10 cellular contexts compared by ENCODE assay signal in the genomic region with DNA sequence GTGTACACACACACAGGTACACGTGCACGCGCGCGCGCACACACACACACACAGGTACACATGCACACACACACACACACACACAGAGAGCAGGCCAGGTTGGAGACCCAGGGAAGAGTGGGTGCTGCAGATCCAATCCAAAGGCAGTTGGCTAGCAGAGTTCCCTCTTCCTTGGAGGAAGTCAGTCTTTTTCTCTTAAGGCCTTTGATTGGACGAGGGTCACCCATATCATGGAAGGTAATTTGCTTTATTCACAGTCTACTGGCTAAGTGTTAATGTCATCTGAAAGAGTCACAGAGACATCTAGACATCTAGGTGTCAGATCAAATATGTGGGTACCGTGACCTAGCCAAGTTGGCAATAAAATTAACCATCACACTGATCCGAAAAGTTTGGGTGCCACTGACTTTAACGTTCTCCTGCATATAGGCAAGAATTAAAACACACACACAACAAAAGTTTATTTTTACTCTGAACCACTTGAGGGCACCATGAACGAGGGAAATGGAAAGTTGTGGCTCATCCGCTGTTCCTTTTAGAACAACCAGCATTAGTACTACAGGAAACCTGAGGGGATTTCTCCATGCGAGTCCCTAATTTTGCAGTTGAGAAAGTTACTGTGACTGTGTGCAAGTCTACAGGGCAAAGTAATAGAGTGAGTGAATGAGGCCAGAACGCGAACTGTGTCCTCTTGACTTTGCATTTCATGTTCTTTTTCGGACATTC.
DNase-seq lines count a peak whose midpoint lies in the region; ATAC-seq and TF ChIP-seq lines count a peak whose summit lies in the region.
"Had no signal": no experiment of that assay in that cellular context is flagged by ENCODE, and none has a peak within 500 bp of the region (broad histone marks: within the 10 kb centered on the region; RNA-seq: fewer than 3 reads in every experiment).

No MANE protein-coding gene starts in this region.

- H3K79me2 ChIP-seq in OCI-LY7 (ENCODE audit: insufficient read depth, low read depth, low read length) (no peaks in the 10 kb centered on the region), osteoblast (ENCODE audit: insufficient read depth, low read length) (no peaks in the 10 kb centered on the region)

- H3K36me3 Mint-ChIP-seq in activated CD8-positive, alpha-beta T cell treated with anti-CD3 and anti-CD28 coated beads, Interleukin-2, amount 10 ng/mL, durations not matched to agents 7 days and 5 days (ENCODE audit: low read depth), result no peaks in the 10 kb centered on the region

- peaks cover 3% of the 10 kb centered on the region for H3K27me3 Mint-ChIP-seq in activated CD8-positive, alpha-beta T cell treated with anti-CD3 and anti-CD28 coated beads, Interleukin-2, amount 10 ng/mL, durations not matched to agents 7 days and 5 days (ENCODE audit: low read depth)

- H3K36me3 ChIP-seq in OCI-LY7 (ENCODE audit: insufficient read depth, low read length), result no peaks in the 10 kb centered on the region
- no peaks in the 10 kb centered on the region for H3K36me3 ChIP-seq in osteoblast (ENCODE audit: insufficient read depth, low read length)
- H3K36me3 ChIP-seq: adrenal gland had no signal

- TF ChIP-seq CTCF in OCI-LY7 (conservative IDR thresholded peaks at IDR 0.05; ENCODE audit: low read length) (peak; percentile 45), foreskin keratinocyte (conservative IDR thresholded peaks at IDR 0.05) (peak; percentile 58), osteoblast (IDR thresholded peaks at IDR 0.05; ENCODE audit: extremely low read depth, low read depth, low read length) (no peak)

- no TSS peak for BruUV-seq in OCI-LY7 (replicated peaks; lab: Mats Ljungman, UMichigan)

- H3K4me1 ChIP-seq in OCI-LY7 (ENCODE audit: insufficient read depth, low read length, poor library complexity, severe bottlenecking), result no peaks in the 10 kb centered on the region
- peaks cover 6% of the 10 kb centered on the region for H3K4me1 ChIP-seq in foreskin keratinocyte
- no peaks in the 10 kb centered on the region for H3K4me1 ChIP-seq in osteoblast (ENCODE audit: insufficient read depth, low read length)
- H3K4me1 ChIP-seq: adrenal gland had no signal

- no peak overlapping the region for H3K4me3 Mint-ChIP-seq in activated CD8-positive, alpha-beta T cell treated with anti-CD3 and anti-CD28 coated beads, Interleukin-2, amount 10 ng/mL, durations not matched to agents 7 days and 5 days

- no peak overlapping the region for H3K4me3 ChIP-seq in OCI-LY7 (ENCODE audit: low read depth, low read length, poor library complexity, severe bottlenecking)
- H3K4me3 ChIP-seq in osteoblast (ENCODE audit: insufficient read depth, low read length), result no peak overlapping the region
- H3K4me3 ChIP-seq: adrenal gland had no signal

- H3K27me3 ChIP-seq in foreskin keratinocyte (peaks cover 2% of the 10 kb centered on the region), osteoblast (ENCODE audit: insufficient read depth, low read length) (no peaks in the 10 kb centered on the region)
- H3K27me3 ChIP-seq: adrenal gland had no signal

- POLR2A ChIA-PET in OCI-LY7 (lab: Charles Lee), result no interaction called here
- POLR2A ChIA-PET in activated CD8-positive, alpha-beta T cell treated with anti-CD3 and anti-CD28 coated beads, Interleukin-2, amount 10 ng/mL, durations not matched to agents 7 days and 5 days (lab: Charles Lee), result no interaction called here

- no peaks in the 10 kb centered on the region for H3K9me2 ChIP-seq in OCI-LY7 (ENCODE audit: insufficient read depth, low read length)

- DNase-seq in NCI-H2171 treated with DMSO at 0.1 percent for 48 hours (lab: John Stamatoyannopoulos, UW) (peak; percentile 17), NCI-H2171 (lab: John Stamatoyannopoulos, UW) (no peak), OCI-LY7 (ENCODE audit: low spot score) (peak; percentile 3), foreskin keratinocyte (peak in 1 of 2 donors; percentile 21), pons (ENCODE audit: low spot score) (peak; percentile 70), osteoblast (ENCODE audit: insufficient read length, low spot score, missing footprints) (no peak)
- no peak for DNase-seq in activated CD8-positive, alpha-beta T cell treated with anti-CD3 and anti-CD28 coated beads, Interleukin-2, amount 10 ng/mL, durations not matched to agents 7 days and 5 days
- DNase-seq: adrenal gland, T-helper 2 cell had no signal

- no peak overlapping the region for H3K27ac ChIP-seq in OCI-LY7 (ENCODE audit: low read depth, low read length, poor library complexity, severe bottlenecking)
- no peak overlapping the region for H3K27ac ChIP-seq in foreskin keratinocyte
- no peak overlapping the region for H3K27ac ChIP-seq in osteoblast (ENCODE audit: low read depth, low read length)
- H3K27ac ChIP-seq: adrenal gland had no signal

- no peak overlapping the region for H3K27ac Mint-ChIP-seq in activated CD8-positive, alpha-beta T cell treated with anti-CD3 and anti-CD28 coated beads, Interleukin-2, amount 10 ng/mL, durations not matched to agents 7 days and 5 days

- no peak overlapping the region for H2AFZ ChIP-seq in OCI-LY7 (ENCODE audit: low read length)
- H2AFZ ChIP-seq in osteoblast (ENCODE audit: low read length), result no peak overlapping the region

- intact Hi-C loops in OCI-LY7 (cut with micrococcal nuclease; ENCODE audit: unreplicated experiment), result loop anchor here (5.0 kb wide), 1 partner anchor 413 kb away; no protein-coding TSS in a partner anchor

- CTCF ChIA-PET in OCI-LY7 (lab: Charles Lee; ENCODE audit: unreplicated experiment), result no interaction called here
- CTCF ChIA-PET in activated CD8-positive, alpha-beta T cell treated with anti-CD3 and anti-CD28 coated beads, Interleukin-2, amount 10 ng/mL, durations not matched to agents 7 days and 5 days (lab: Charles Lee), result no interaction called here

- no peak for ATAC-seq in foreskin keratinocyte
- ATAC-seq in HG02678 (IDR thresholded peaks at IDR 0.05; ENCODE audit: unreplicated experiment), result no peak
- no peak for ATAC-seq in activated CD8-positive, alpha-beta T cell treated with anti-CD3 and anti-CD28 coated beads, Interleukin-2, amount 10 ng/mL, durations not matched to agents 7 days and 5 days

- H3K9me3 ChIP-seq in OCI-LY7 (ENCODE audit: low read length) (no peaks in the 10 kb centered on the region), osteoblast (ENCODE audit: low read depth, low read length) (no peaks in the 10 kb centered on the region)
- H3K9me3 ChIP-seq: adrenal gland had no signal

- no peaks in the 10 kb centered on the region for H3K4me1 Mint-ChIP-seq in activated CD8-positive, alpha-beta T cell treated with anti-CD3 and anti-CD28 coated beads, Interleukin-2, amount 10 ng/mL, durations not matched to agents 7 days and 5 days (ENCODE audit: low read depth)

- H3K9me3 Mint-ChIP-seq in activated CD8-positive, alpha-beta T cell treated with anti-CD3 and anti-CD28 coated beads, Interleukin-2, amount 10 ng/mL, durations not matched to agents 7 days and 5 days (ENCODE audit: insufficient read depth), result no peaks in the 10 kb centered on the region

- H3K4me2 ChIP-seq in OCI-LY7 (ENCODE audit: low read length) (no peak overlapping the region), osteoblast (ENCODE audit: insufficient read depth, low read length) (no peak overlapping the region)

- H4K20me1 ChIP-seq in OCI-LY7 (ENCODE audit: insufficient read depth, low read length) (no peaks in the 10 kb centered on the region), osteoblast (ENCODE audit: insufficient read depth, low read length) (no peaks in the 10 kb centered on the region)

Comparison
In these comparisons a context has a peak if more than half of its experiments do, and no peak if none do; other contexts are left out.
1. DNase-seq: peak in NCI-H2171 treated with DMSO at 0.1 percent for 48 hours (single experiment), OCI-LY7 (single experiment) and pons (single experiment); none in NCI-H2171 (single experiment), osteoblast (single experiment) and activated CD8-positive, alpha-beta T cell treated with anti-CD3 and anti-CD28 coated beads, Interleukin-2, amount 10 ng/mL, durations not matched to agents 7 days and 5 days (single experiment).